1 cellular context compared by ENCODE assay signal in the genomic region with DNA sequence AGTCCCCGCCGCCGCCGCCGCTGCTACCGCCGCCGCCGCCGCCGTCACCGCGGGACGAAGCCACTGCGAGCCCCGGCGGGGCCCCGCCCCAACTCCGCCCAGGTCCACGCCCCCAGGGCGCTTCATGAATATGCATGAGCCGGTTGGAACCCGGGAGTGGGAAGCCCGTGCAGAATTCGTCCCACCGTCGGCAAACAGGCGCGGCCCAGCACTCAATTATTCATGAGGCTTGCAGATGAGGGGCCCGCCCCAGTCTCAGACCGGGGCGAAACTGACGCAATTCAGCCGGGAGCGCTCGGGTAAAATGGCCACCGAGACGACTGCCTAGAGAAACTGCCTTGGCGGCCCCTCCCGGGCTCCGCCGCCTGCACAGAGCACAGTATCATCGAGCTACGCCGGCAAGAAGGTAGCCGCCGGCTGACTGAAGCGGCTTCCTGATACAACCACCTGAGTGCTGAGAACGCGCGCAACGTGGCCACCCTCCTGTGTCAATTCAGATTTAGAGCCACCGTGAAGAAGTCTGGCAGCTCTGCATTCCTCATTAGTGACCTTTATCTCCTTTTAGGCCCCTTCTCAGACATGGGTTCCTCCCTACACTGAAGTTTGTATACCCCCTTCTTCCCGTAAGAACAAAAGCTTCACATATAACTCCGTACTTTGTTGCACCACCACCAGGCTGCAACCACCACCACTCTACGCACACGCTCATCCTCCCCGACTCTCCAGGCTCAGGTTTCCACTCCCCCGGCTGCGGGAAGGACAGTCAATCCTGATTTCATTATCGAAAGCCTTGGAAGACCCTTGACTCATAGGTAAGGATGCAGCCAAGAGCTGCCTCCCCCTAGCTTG.
TF ChIP-seq lines count a peak whose summit lies in the region.

A gene with protein sequence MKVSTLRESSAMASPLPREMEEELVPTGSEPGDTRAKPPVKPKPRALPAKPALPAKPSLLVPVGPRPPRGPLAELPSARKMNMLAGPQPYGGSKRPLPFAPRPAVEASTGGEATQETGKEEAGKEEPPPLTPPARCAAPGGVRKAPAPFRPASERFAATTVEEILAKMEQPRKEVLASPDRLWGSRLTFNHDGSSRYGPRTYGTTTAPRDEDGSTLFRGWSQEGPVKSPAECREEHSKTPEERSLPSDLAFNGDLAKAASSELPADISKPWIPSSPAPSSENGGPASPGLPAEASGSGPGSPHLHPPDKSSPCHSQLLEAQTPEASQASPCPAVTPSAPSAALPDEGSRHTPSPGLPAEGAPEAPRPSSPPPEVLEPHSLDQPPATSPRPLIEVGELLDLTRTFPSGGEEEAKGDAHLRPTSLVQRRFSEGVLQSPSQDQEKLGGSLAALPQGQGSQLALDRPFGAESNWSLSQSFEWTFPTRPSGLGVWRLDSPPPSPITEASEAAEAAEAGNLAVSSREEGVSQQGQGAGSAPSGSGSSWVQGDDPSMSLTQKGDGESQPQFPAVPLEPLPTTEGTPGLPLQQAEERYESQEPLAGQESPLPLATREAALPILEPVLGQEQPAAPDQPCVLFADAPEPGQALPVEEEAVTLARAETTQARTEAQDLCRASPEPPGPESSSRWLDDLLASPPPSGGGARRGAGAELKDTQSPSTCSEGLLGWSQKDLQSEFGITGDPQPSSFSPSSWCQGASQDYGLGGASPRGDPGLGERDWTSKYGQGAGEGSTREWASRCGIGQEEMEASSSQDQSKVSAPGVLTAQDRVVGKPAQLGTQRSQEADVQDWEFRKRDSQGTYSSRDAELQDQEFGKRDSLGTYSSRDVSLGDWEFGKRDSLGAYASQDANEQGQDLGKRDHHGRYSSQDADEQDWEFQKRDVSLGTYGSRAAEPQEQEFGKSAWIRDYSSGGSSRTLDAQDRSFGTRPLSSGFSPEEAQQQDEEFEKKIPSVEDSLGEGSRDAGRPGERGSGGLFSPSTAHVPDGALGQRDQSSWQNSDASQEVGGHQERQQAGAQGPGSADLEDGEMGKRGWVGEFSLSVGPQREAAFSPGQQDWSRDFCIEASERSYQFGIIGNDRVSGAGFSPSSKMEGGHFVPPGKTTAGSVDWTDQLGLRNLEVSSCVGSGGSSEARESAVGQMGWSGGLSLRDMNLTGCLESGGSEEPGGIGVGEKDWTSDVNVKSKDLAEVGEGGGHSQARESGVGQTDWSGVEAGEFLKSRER (N-terminal part only) (minus strand): TSS at position 67 of the 849 bp plus-strand sequence. CDS start 3,067 bp downstream, outside the sequence.

TF ChIP-seq in K562, 482 proteins besides CTCF, POLR2A, EP300 and RAD21 (continued from another document and continues in another):
- TF ChIP-seq, protein P1, sequence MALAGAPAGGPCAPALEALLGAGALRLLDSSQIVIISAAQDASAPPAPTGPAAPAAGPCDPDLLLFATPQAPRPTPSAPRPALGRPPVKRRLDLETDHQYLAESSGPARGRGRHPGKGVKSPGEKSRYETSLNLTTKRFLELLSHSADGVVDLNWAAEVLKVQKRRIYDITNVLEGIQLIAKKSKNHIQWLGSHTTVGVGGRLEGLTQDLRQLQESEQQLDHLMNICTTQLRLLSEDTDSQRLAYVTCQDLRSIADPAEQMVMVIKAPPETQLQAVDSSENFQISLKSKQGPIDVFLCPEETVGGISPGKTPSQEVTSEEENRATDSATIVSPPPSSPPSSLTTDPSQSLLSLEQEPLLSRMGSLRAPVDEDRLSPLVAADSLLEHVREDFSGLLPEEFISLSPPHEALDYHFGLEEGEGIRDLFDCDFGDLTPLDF (CRISPR knock-in tag; IDR thresholded peaks at IDR 0.05) = 0 out of 2 replicates have a peak, but pooled peaks have one; percentile 57
- TF ChIP-seq FOXP1 (CRISPR knock-in tag; IDR thresholded peaks at IDR 0.05) = 0 out of 2 replicates have a peak, but pooled peaks have one; percentile 19
- TF ChIP-seq HEY1 (CRISPR knock-in tag; IDR thresholded peaks at IDR 0.05; ENCODE audit: borderline replicate concordance) = no peak
- TF ChIP-seq ZNF507 (tag; conservative IDR thresholded peaks at IDR 0.05) = no peak
- no peak for TF ChIP-seq TRIM24 (IDR thresholded peaks at IDR 0.05)
- TF ChIP-seq POLR3G (IDR thresholded peaks at IDR 0.05; ENCODE audit: extremely low read depth, insufficient read length, insufficient replicate concordance) = no peak
- TF ChIP-seq, protein P2, sequence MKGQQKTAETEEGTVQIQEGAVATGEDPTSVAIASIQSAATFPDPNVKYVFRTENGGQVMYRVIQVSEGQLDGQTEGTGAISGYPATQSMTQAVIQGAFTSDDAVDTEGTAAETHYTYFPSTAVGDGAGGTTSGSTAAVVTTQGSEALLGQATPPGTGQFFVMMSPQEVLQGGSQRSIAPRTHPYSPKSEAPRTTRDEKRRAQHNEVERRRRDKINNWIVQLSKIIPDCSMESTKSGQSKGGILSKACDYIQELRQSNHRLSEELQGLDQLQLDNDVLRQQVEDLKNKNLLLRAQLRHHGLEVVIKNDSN (CRISPR knock-in tag; IDR thresholded peaks at IDR 0.05) = no peak
- TF ChIP-seq, protein P3, sequence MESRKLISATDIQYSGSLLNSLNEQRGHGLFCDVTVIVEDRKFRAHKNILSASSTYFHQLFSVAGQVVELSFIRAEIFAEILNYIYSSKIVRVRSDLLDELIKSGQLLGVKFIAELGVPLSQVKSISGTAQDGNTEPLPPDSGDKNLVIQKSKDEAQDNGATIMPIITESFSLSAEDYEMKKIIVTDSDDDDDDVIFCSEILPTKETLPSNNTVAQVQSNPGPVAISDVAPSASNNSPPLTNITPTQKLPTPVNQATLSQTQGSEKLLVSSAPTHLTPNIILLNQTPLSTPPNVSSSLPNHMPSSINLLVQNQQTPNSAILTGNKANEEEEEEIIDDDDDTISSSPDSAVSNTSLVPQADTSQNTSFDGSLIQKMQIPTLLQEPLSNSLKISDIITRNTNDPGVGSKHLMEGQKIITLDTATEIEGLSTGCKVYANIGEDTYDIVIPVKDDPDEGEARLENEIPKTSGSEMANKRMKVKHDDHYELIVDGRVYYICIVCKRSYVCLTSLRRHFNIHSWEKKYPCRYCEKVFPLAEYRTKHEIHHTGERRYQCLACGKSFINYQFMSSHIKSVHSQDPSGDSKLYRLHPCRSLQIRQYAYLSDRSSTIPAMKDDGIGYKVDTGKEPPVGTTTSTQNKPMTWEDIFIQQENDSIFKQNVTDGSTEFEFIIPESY (CRISPR knock-in tag; IDR thresholded peaks at IDR 0.05) = peak; percentile 46; the same call in 1 of the 2 replicates
- no peak for TF ChIP-seq SETDB1 (IDR thresholded peaks at IDR 0.05; ENCODE audit: low read length)
- no peak for TF ChIP-seq ETV1 (tag; conservative IDR thresholded peaks at IDR 0.05; ENCODE audit: low read depth)
- TF ChIP-seq KLF16 (IDR thresholded peaks at IDR 0.05) = no peak
- no peak for TF ChIP-seq ARID2 (IDR thresholded peaks at IDR 0.05)
- TF ChIP-seq, protein P4, sequence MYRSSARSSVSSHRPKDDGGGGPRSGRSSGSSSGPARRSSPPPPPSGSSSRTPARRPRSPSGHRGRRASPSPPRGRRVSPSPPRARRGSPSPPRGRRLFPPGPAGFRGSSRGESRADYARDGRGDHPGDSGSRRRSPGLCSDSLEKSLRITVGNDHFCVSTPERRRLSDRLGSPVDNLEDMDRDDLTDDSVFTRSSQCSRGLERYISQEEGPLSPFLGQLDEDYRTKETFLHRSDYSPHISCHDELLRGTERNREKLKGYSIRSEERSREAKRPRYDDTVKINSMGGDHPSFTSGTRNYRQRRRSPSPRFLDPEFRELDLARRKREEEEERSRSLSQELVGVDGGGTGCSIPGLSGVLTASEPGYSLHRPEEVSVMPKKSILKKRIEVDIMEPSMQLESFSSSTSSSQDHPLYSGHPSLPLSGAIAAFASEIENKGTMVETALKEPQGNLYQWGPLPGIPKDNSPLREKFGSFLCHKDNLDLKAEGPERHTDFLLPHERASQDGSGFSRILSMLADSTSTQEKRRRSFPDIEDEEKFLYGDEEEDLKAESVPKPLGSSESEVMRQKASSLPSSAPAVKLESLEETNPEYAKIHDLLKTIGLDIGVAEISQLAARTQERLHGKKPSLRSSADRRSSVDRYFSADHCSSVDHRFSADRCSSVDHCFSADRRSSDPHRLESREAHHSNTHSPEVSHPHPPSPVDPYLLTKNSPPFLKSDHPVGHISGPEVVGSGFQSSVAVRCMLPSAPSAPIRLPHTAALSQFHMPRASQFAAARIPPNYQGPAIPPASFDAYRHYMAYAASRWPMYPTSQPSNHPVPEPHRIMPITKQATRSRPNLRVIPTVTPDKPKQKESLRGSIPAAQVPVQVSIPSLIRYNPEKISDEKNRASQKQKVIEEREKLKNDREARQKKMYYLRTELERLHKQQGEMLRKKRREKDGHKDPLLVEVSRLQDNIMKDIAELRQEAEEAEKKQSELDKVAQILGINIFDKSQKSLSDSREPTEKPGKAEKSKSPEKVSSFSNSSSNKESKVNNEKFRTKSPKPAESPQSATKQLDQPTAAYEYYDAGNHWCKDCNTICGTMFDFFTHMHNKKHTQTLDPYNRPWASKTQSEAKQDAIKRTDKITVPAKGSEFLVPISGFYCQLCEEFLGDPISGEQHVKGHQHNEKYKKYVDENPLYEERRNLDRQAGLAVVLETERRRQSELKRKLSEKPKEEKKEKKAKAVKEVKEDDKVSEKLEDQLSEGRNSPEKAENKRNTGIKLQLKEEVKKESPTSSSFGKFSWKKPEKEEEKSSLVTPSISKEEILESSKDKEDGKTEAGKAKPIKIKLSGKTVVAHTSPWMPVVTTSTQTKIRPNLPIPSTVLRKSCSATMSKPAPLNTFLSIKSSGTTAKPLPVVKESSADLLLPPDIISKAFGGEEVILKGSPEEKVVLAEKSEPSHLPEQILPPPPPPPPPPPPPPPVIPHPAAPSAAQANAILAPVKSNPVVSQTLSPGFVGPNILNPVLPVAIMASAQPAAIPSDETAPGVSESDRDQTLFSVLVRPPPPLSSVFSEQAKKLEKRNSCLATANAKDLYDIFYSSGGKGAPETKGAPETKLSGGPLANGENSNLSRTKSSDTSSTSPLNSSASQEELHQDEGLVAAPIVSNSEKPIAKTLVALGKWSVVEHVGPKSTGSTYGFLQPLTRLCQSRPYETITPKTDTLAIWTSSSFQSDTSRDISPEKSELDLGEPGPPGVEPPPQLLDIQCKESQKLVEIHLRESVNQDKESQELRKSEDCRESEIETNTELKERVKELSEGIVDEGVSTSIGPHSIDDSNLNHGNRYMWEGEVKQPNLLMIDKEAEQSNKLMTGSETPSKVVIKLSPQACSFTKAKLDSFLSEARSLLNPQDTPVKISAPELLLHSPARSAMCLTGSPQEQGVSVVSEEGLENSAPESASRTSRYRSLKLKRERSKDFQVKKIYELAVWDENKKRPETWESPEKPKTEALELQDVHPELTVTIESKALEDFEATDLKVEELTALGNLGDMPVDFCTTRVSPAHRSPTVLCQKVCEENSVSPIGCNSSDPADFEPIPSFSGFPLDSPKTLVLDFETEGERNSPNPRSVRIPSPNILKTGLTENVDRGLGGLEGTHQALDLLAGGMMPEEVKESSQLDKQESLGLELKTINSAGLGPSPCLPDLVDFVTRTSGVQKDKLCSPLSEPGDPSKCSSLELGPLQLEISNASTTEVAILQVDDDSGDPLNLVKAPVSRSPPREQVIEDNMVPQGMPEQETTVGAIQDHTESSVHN (IDR thresholded peaks at IDR 0.05; ENCODE audit: borderline replicate concordance in 1 of 2, low read depth in 1 of 2) = no peak
- no peak for TF ChIP-seq IRF2 (CRISPR knock-in tag; IDR thresholded peaks at IDR 0.05)
- TF ChIP-seq, protein P5, sequence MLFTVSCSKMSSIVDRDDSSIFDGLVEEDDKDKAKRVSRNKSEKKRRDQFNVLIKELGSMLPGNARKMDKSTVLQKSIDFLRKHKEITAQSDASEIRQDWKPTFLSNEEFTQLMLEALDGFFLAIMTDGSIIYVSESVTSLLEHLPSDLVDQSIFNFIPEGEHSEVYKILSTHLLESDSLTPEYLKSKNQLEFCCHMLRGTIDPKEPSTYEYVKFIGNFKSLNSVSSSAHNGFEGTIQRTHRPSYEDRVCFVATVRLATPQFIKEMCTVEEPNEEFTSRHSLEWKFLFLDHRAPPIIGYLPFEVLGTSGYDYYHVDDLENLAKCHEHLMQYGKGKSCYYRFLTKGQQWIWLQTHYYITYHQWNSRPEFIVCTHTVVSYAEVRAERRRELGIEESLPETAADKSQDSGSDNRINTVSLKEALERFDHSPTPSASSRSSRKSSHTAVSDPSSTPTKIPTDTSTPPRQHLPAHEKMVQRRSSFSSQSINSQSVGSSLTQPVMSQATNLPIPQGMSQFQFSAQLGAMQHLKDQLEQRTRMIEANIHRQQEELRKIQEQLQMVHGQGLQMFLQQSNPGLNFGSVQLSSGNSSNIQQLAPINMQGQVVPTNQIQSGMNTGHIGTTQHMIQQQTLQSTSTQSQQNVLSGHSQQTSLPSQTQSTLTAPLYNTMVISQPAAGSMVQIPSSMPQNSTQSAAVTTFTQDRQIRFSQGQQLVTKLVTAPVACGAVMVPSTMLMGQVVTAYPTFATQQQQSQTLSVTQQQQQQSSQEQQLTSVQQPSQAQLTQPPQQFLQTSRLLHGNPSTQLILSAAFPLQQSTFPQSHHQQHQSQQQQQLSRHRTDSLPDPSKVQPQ (CRISPR knock-in tag; IDR thresholded peaks at IDR 0.05; ENCODE audit: borderline replicate concordance) = no peak
- no peak for TF ChIP-seq EWSR1 (IDR thresholded peaks at IDR 0.05; ENCODE audit: borderline replicate concordance, low read depth, partially characterized antibody)
- TF ChIP-seq, protein P6, sequence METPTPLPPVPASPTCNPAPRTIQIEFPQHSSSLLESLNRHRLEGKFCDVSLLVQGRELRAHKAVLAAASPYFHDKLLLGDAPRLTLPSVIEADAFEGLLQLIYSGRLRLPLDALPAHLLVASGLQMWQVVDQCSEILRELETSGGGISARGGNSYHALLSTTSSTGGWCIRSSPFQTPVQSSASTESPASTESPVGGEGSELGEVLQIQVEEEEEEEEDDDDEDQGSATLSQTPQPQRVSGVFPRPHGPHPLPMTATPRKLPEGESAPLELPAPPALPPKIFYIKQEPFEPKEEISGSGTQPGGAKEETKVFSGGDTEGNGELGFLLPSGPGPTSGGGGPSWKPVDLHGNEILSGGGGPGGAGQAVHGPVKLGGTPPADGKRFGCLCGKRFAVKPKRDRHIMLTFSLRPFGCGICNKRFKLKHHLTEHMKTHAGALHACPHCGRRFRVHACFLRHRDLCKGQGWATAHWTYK (CRISPR knock-in tag; IDR thresholded peaks at IDR 0.05) = no peak
- no peak for TF ChIP-seq PPARD (CRISPR knock-in tag; IDR thresholded peaks at IDR 0.05)
- TF ChIP-seq FOXJ2 (tag; IDR thresholded peaks at IDR 0.05) = no peak
- TF ChIP-seq FOS (IDR thresholded peaks at IDR 0.05; ENCODE audit: extremely low read depth, insufficient read length) = no peak
- TF ChIP-seq HMG20A (CRISPR knock-in tag; conservative IDR thresholded peaks at IDR 0.05) = no peak
- peak; percentile 65 for TF ChIP-seq RBM22 (IDR thresholded peaks at IDR 0.05; ENCODE audit: low read depth, low read length, poor library complexity, severe bottlenecking)
- no peak for TF ChIP-seq SREBF1 (IDR thresholded peaks at IDR 0.05; ENCODE audit: borderline replicate concordance, low read depth, low read length)
- TF ChIP-seq KLF10 (CRISPR knock-in tag; IDR thresholded peaks at IDR 0.05) = no peak
- no peak for TF ChIP-seq TRIM28 (IDR thresholded peaks at IDR 0.05)
- TF ChIP-seq, protein P7, sequence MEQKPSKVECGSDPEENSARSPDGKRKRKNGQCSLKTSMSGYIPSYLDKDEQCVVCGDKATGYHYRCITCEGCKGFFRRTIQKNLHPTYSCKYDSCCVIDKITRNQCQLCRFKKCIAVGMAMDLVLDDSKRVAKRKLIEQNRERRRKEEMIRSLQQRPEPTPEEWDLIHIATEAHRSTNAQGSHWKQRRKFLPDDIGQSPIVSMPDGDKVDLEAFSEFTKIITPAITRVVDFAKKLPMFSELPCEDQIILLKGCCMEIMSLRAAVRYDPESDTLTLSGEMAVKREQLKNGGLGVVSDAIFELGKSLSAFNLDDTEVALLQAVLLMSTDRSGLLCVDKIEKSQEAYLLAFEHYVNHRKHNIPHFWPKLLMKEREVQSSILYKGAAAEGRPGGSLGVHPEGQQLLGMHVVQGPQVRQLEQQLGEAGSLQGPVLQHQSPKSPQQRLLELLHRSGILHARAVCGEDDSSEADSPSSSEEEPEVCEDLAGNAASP (IDR thresholded peaks at IDR 0.05) = no peak
- TF ChIP-seq SAP30 (IDR thresholded peaks at IDR 0.05; ENCODE audit: borderline replicate concordance, insufficient read depth, low read depth, low read length, poor library complexity, severe bottlenecking) = peak; percentile 79
- TF ChIP-seq ZZZ3 (IDR thresholded peaks at IDR 0.05) = no peak
